1 cellular context compared by ENCODE assay signal in genomic region chr3:23800731-23801130, GRCh38.
TF ChIP-seq lines count a peak whose summit lies in the region.

No MANE protein-coding gene starts in this region.

TF ChIP-seq in HCT116, 20 proteins besides CTCF, POLR2A, EP300 and RAD21 (continued from another document):
- TF ChIP-seq REST (IDR thresholded peaks at IDR 0.05; ENCODE audit: low read depth) (no peak), ELF1 (IDR thresholded peaks at IDR 0.05; ENCODE audit: borderline replicate concordance, low read depth) (no peak), YY1 (IDR thresholded peaks at IDR 0.05; ENCODE audit: extremely low read depth, insufficient replicate concordance, low read depth, low read length) (no peak)
